15 cellular contexts compared by ENCODE assay signal in the genomic region with DNA sequence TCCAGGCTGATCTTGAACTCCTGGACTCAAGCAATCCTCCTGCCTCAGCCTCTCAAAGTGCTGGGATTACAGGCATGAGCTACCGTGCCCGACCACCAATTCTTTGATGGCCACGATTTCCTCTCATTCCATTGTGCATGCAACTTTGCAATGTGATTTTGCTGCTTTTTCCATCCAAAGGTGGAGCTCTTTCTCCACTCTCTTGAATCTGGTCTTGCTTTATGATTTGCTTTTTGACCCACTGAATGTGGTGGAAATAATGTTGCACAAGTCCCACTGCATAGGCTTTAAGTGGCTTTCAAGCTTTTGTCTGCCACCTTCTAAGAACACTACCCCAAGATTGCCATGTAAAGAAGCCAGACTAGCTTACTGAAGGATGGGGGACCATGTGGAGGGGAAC. TPM values are rescaled to one million over a fixed set of nuclear protein-coding genes. Genes with fewer than 3 reads are reported as not detected.
DNase-seq lines count a peak whose midpoint lies in the region; FAIRE-seq and TF ChIP-seq lines count a peak whose summit lies in the region.
"Had no signal": no experiment of that assay in that cellular context is flagged by ENCODE, and none has a peak within 500 bp of the region (broad histone marks: within the 10 kb centered on the region; RNA-seq: fewer than 3 reads in every experiment).

No MANE protein-coding gene starts in this region.

- H3K27me3 Mint-ChIP-seq in mesothelial cell of epicardium (ENCODE audit: low read depth): no peaks in the 10 kb centered on the region

- H3K9me3 Mint-ChIP-seq in mesothelial cell of epicardium: peaks cover 9% of the 10 kb centered on the region
- H3K9me3 Mint-ChIP-seq: endodermal cell had no signal

- FAIRE-seq in frontal cortex (lab: Jason Lieb, UNC): no peak
- FAIRE-seq: GM18507 had no signal

- H3K4me3 ChIP-seq in AG09309 (ENCODE audit: control insufficient read depth, low read depth, low read length): no peak overlapping the region
- H3K4me3 ChIP-seq in foreskin fibroblast (ENCODE audit: low read depth in 1 of 2, low read length in 2 of 2): no peak overlapping the region
- H3K4me3 ChIP-seq: spleen had no signal

- no peaks in the 10 kb centered on the region for H3K4me1 Mint-ChIP-seq in mesothelial cell of epicardium

- no peak for DNase-seq in AG09309 (ENCODE audit: low read depth)
- DNase-seq in amniotic epithelial cell (ENCODE audit: low read depth): peak; percentile 50
- peak in 1 of 2 donors; percentile 62 for DNase-seq in foreskin fibroblast
- no peak for DNase-seq in frontal cortex (ENCODE audit: low spot score in 2 of 2)
- DNase-seq in mesothelial cell of epicardium (ENCODE audit: low spot score in 2 of 2, unreplicated experiment in 2 of 2): no peak
- no peak for DNase-seq in activated naive CD4-positive, alpha-beta T cell treated with Interleukin-2 at 50 U/mL for 16 hours
- no peak for DNase-seq in NCI-H2227 treated with DMSO at 0.1 percent for 48 hours (lab: John Stamatoyannopoulos, UW)
- DNase-seq: activated effector memory CD4-positive, alpha-beta T cell treated with anti-CD3 and anti-CD28 coated beads, Interleukin-2, amount 50 U/mL, for 16 hours; endodermal cell; head of caudate nucleus; left cardiac atrium; NCI-H226; spleen had no signal

- H3K36me3 Mint-ChIP-seq in mesothelial cell of epicardium: peaks cover 35% of the 10 kb centered on the region

- no peak overlapping the region for H3K4me3 Mint-ChIP-seq in mesothelial cell of epicardium
- H3K4me3 Mint-ChIP-seq: endodermal cell had no signal

- no peak overlapping the region for H3K27ac Mint-ChIP-seq in mesothelial cell of epicardium
- H3K27ac Mint-ChIP-seq: endodermal cell had no signal

- TF ChIP-seq CTCF in AG09309 (IDR thresholded peaks at IDR 0.05; ENCODE audit: control insufficient read depth, insufficient read depth, low read depth, low read length, missing control alignments) (peak; percentile 11), GM12873 (IDR thresholded peaks at IDR 0.05; ENCODE audit: insufficient read depth, low read depth, low read length, missing control alignments) (peak; percentile 10), foreskin fibroblast (IDR thresholded peaks at IDR 0.05; ENCODE audit: low read depth, low read length) (peak; percentile 12), mesothelial cell of epicardium (IDR thresholded peaks at IDR 0.05; ENCODE audit: unreplicated experiment) (no peak)

RNA-seq across cellular contexts. Expression of a gene that starts 10.6 kb away (rescaled TPM):
- total RNA-seq in frontal cortex (21.6 TPM), mesothelial cell of epicardium (124 to 132 TPM (median 130 TPM) in 3 replicates)

RNA-seq across cellular contexts. Expression of a gene that starts 25.0 kb away (rescaled TPM):
- total RNA-seq in frontal cortex (15.9 TPM), mesothelial cell of epicardium (7.6 to 9.0 TPM (median 8.2 TPM) in 3 replicates)

RNA-seq across cellular contexts. Expression of a gene that starts 42.7 kb away (rescaled TPM):
- total RNA-seq in frontal cortex: 110 TPM
- 20.2 to 27.1 TPM (median 22.7 TPM) in 3 replicates for total RNA-seq in mesothelial cell of epicardium
